In the genomic region with DNA sequence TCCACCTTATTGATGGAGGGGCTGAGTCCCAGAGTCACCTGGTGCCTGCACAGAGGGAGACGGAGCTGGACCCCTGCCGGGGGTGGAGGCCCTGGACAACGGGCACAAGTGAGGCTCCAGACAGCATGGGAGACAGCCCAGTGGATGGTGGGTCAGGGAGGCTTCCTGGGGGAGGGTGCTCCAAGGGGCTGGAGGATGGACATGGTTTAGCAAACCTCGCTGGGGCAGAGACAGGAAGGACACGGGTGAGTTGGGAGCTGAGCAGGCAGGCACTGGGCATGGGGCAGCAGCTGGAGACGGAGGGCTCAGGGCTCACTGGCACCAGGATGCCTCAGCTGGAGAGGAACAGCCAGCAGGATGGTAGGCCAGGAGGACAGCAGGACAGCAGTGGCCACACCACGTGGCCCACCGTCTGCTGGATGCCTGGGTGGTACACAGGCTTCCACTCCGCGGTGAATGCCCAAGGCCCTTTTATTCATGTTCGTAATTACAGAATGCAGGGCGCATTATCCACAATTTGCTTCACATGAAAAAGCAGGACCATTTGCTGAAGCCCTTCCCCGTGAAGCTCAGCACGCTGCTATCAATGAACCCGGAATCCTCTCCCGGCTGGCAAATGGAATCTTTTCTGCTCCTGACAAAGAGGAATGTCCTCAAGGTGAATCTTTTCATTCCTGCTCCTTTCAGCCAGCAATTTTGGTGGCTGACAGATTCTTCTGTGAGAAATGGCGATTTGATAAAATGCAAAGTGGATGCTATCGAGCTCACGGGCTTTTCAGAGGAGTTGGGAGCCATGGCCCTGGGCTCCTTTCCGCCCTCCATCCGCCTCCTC, we compare ENCODE assay signal across 1 cellular context.
TF ChIP-seq lines count a peak whose summit lies in the region.

No MANE protein-coding gene starts in this region.

TF ChIP-seq in WTC11, 78 proteins besides CTCF, POLR2A, EP300 and RAD21 (continued from another document):
- TF ChIP-seq AFF4 (CRISPR knock-in tag; IDR thresholded peaks at IDR 0.05; ENCODE audit: borderline replicate concordance) (no peak), GTF2I (CRISPR knock-in tag; conservative IDR thresholded peaks at IDR 0.05) (no peak), RELA (CRISPR knock-in tag; IDR thresholded peaks at IDR 0.05; ENCODE audit: borderline replicate concordance) (no peak), E2F1 (CRISPR knock-in tag; IDR thresholded peaks at IDR 0.05) (no peak), CREB1 (CRISPR knock-in tag; IDR thresholded peaks at IDR 0.05) (no peak), ZMAT4 (CRISPR knock-in tag; IDR thresholded peaks at IDR 0.05) (no peak), CBFB (CRISPR knock-in tag; IDR thresholded peaks at IDR 0.05; ENCODE audit: low read depth) (no peak), ZNF263 (CRISPR knock-in tag; IDR thresholded peaks at IDR 0.05; ENCODE audit: low read depth) (no peak), MAX (CRISPR knock-in tag; IDR thresholded peaks at IDR 0.05) (no peak)
- TF ChIP-seq, protein P1, sequence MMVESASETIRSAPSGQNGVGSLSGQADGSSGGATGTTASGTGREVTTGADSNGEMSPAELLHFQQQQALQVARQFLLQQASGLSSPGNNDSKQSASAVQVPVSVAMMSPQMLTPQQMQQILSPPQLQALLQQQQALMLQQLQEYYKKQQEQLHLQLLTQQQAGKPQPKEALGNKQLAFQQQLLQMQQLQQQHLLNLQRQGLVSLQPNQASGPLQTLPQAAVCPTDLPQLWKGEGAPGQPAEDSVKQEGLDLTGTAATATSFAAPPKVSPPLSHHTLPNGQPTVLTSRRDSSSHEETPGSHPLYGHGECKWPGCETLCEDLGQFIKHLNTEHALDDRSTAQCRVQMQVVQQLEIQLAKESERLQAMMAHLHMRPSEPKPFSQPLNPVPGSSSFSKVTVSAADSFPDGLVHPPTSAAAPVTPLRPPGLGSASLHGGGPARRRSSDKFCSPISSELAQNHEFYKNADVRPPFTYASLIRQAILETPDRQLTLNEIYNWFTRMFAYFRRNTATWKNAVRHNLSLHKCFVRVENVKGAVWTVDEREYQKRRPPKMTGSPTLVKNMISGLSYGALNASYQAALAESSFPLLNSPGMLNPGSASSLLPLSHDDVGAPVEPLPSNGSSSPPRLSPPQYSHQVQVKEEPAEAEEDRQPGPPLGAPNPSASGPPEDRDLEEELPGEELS (CRISPR knock-in tag; IDR thresholded peaks at IDR 0.05) = no peak
- TF ChIP-seq, protein P2, sequence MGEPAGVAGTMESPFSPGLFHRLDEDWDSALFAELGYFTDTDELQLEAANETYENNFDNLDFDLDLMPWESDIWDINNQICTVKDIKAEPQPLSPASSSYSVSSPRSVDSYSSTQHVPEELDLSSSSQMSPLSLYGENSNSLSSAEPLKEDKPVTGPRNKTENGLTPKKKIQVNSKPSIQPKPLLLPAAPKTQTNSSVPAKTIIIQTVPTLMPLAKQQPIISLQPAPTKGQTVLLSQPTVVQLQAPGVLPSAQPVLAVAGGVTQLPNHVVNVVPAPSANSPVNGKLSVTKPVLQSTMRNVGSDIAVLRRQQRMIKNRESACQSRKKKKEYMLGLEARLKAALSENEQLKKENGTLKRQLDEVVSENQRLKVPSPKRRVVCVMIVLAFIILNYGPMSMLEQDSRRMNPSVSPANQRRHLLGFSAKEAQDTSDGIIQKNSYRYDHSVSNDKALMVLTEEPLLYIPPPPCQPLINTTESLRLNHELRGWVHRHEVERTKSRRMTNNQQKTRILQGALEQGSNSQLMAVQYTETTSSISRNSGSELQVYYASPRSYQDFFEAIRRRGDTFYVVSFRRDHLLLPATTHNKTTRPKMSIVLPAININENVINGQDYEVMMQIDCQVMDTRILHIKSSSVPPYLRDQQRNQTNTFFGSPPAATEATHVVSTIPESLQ (CRISPR knock-in tag; IDR thresholded peaks at IDR 0.05) = no peak
TF ChIP-seq in WTC11: peak in this region for 0.
